ENCODE assay signal across 14 cellular contexts in the genomic region with DNA sequence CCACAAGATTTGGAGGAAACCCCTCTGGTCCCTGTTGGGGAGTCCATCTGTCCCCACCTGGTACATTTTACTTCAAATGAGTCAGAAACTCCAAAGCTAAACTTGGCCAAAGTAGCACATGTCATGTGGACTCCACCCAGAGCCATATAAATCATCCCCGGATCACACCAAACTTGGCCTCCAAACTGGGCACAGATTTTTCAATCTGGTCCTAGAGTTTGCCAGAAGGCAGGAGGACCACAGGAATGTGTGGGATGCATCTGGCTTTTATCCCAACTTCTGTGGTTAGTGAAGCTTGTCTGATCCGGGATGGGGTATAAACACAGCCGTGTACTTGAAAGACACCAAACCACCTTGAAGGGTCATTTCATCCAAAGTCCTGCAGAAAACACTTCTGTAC.
DNase-seq lines count a peak whose midpoint lies in the region; ATAC-seq and TF ChIP-seq lines count a peak whose summit lies in the region.
"Had no signal": no experiment of that assay in that cellular context is flagged by ENCODE, and none has a peak within 500 bp of the region (broad histone marks: within the 10 kb centered on the region; RNA-seq: fewer than 3 reads in every experiment).

No MANE protein-coding gene starts in this region.

- DNase-seq in NCI-H2171 treated with DMSO at 0.1 percent for 48 hours (lab: John Stamatoyannopoulos, UW) (peak; percentile 1), NCI-H2171 (lab: John Stamatoyannopoulos, UW) (no peak), T1000 (lab: John Stamatoyannopoulos, UW) (peak; percentile 47), foreskin keratinocyte (peak; percentile 47 to 60), NCI-H146 treated with DMSO at 0.1 percent for 48 hours (lab: John Stamatoyannopoulos, UW; ENCODE audit: unreplicated experiment) (no peak), NCI-H2227 treated with DMSO at 0.1 percent for 48 hours (lab: John Stamatoyannopoulos, UW) (no peak)
- DNase-seq in stimulated activated CD4-positive, alpha-beta T cell treated with anti-CD3 and anti-CD28 coated beads, Interleukin-1b, Interleukin-23, amount 100 ng/mL, for 48 hours: no peak
- DNase-seq in effector CD8-positive, alpha-beta T cell (lab: John Stamatoyannopoulos, UW): no peak
- DNase-seq: 8988T; activated CD4-positive, CD25-positive, alpha-beta regulatory T cell treated with anti-CD3 and anti-CD28 coated beads, Interleukin-2, amount 50 U/mL, for 72 hours; NCI-H1930 had no signal

- no peak for TF ChIP-seq CTCF in foreskin keratinocyte (conservative IDR thresholded peaks at IDR 0.05)

- no peak for ATAC-seq in foreskin keratinocyte
- ATAC-seq: activated T-helper 17 cell treated with anti-CD3 and anti-CD28 coated beads, Interleukin-2, amount 50 U/mL, for 72 hours; Right ventricle myocardium inferior had no signal

- peaks cover 31% of the 10 kb centered on the region for H3K27me3 ChIP-seq in foreskin keratinocyte

- no peaks in the 10 kb centered on the region for H3K4me1 ChIP-seq in foreskin keratinocyte

- H3K27ac ChIP-seq in foreskin keratinocyte: no peak overlapping the region
- H3K27ac ChIP-seq: coronary artery had no signal

Comparison
In these comparisons a context has a peak if more than half of its experiments do, and no peak if none do; other contexts are left out.
1. DNase-seq: peak in NCI-H2171 treated with DMSO at 0.1 percent for 48 hours (single experiment), T1000 (single experiment) and foreskin keratinocyte (2 of 2); none in NCI-H2171 (single experiment), stimulated activated CD4-positive, alpha-beta T cell treated with anti-CD3 and anti-CD28 coated beads, Interleukin-1b, Interleukin-23, amount 100 ng/mL, for 48 hours (single experiment), NCI-H146 treated with DMSO at 0.1 percent for 48 hours (single experiment), effector CD8-positive, alpha-beta T cell (single experiment) and NCI-H2227 treated with DMSO at 0.1 percent for 48 hours (single experiment).